8 cellular contexts compared by ENCODE assay signal in genomic region chr14:94132285-94132887, GRCh38. TPM values are rescaled to one million over a fixed set of nuclear protein-coding genes. Genes with fewer than 3 reads are reported as not detected.
DNase-seq lines count a peak whose midpoint lies in the region; ATAC-seq and TF ChIP-seq lines count a peak whose summit lies in the region.

No MANE protein-coding gene starts in this region.

- no peak for ATAC-seq in GM21526 (IDR thresholded peaks at IDR 0.05; ENCODE audit: low FRiP score, unreplicated experiment)

- H3K4me1 ChIP-seq in GM23248 (ENCODE audit: insufficient read depth) = peaks cover 5% of the 10 kb centered on the region; the same call in 1 of the 2 replicates
- no peaks in the 10 kb centered on the region for H3K4me1 ChIP-seq in mesendoderm (ENCODE audit: control insufficient read depth, low read depth, low read length)

- WGBS in GM23248 (ENCODE audit: low coverage in 1 of 2, low lambda C conversion rate in 2 of 2, missing lambda C conversion rate in 2 of 2), 2 experiments = 48 to 53% methylated on average over 4 of the region's 4 CpGs
- WGBS in mesendoderm (ENCODE audit: extremely low coverage, insufficient coverage, low lambda C conversion rate) = no CpG with 5 or more reads among the region's 4 CpGs

- no peak overlapping the region for H4K5ac ChIP-seq in mesendoderm (ENCODE audit: low read length)

- no peak overlapping the region for H2BK5ac ChIP-seq in mesendoderm (ENCODE audit: low read length)

- H3K4me2 ChIP-seq in GM23248 (ENCODE audit: unreplicated experiment) (no peak overlapping the region), mesendoderm (ENCODE audit: low read length) (no peak overlapping the region)

- no peak overlapping the region for H3K23ac ChIP-seq in mesendoderm (ENCODE audit: low read length)

- peak; percentile 71 for DNase-seq in COLO668 (lab: John Stamatoyannopoulos, UW; ENCODE audit: unreplicated experiment)
- peak; percentile 83 for DNase-seq in GM23248
- DNase-seq in NCI-H2196 treated with DMSO at 0.1 percent for 48 hours (lab: John Stamatoyannopoulos, UW; ENCODE audit: unreplicated experiment) = peak; percentile 24
- peak; percentile 36 for DNase-seq in coronary artery (ENCODE audit: low spot score)
- peak; percentile 78 for DNase-seq in mesendoderm
- DNase-seq in substantia nigra (lab: John Stamatoyannopoulos, UW) = peak in 31 of 49 donors; percentile 7 to 70 (median 36)

- peaks cover 6% of the 10 kb centered on the region; the same call in 1 of the 2 replicates for H3K79me2 ChIP-seq in GM23248 (ENCODE audit: insufficient read depth)
- H3K79me2 ChIP-seq in mesendoderm (ENCODE audit: control insufficient read depth, insufficient read depth, low read length) = no peaks in the 10 kb centered on the region

- TF ChIP-seq CTCF in VCaP (conservative IDR thresholded peaks at IDR 0.05) (peak; percentile 85), coronary artery (IDR thresholded peaks at IDR 0.05) (peak; percentile 63)

- no peak overlapping the region for H3K56ac ChIP-seq in mesendoderm (ENCODE audit: low read length)

- H3K9me3 ChIP-seq in GM23248 (ENCODE audit: low read depth) = no peaks in the 10 kb centered on the region

- H3K27ac ChIP-seq in GM23248 (no peak overlapping the region), VCaP (no peak overlapping the region), coronary artery (no peak overlapping the region), mesendoderm (ENCODE audit: low read depth, low read length) (no peak overlapping the region), substantia nigra (ENCODE audit: low read depth, low read length, poor library complexity, severe bottlenecking) (no peak overlapping the region)

- H3K4me3 ChIP-seq in GM23248 (no peak overlapping the region), coronary artery (no peak overlapping the region), mesendoderm (ENCODE audit: low read length) (no peak overlapping the region)

- H3K27me3 ChIP-seq in GM23248 (replicated peaks; ENCODE audit: insufficient read depth) = no peaks in the 10 kb centered on the region
- H3K27me3 ChIP-seq in mesendoderm (ENCODE audit: insufficient read depth, low read length, poor library complexity) = no peaks in the 10 kb centered on the region

- no peaks in the 10 kb centered on the region for H3K9me2 ChIP-seq in GM23248 (ENCODE audit: insufficient read depth)

- H3K79me1 ChIP-seq in mesendoderm (ENCODE audit: low read length) = no peaks in the 10 kb centered on the region

- no peaks in the 10 kb centered on the region for H4K20me1 ChIP-seq in GM23248 (ENCODE audit: insufficient read depth)

- H3K18ac ChIP-seq in mesendoderm (ENCODE audit: low read length) = no peak overlapping the region

- no peak overlapping the region for H3K4ac ChIP-seq in mesendoderm (ENCODE audit: low read depth, low read length)

- no peaks in the 10 kb centered on the region for H3K36me3 ChIP-seq in GM23248 (ENCODE audit: low read depth)
- H3K36me3 ChIP-seq in mesendoderm (ENCODE audit: control insufficient read depth, insufficient read depth, low read length) = no peaks in the 10 kb centered on the region

- H3K9ac ChIP-seq in GM23248 (no peak overlapping the region), mesendoderm (ENCODE audit: low read length) (no peak overlapping the region)

- in situ Hi-C loops in GM23248 (cut with MboI) = loop anchor here (10.0 to 25.0 kb wide), 2 partner anchors 198 to 470 kb away; no protein-coding TSS in a partner anchor

- H2AK5ac ChIP-seq in mesendoderm (ENCODE audit: low read length) = no peak overlapping the region

- no peak overlapping the region for H2BK120ac ChIP-seq in mesendoderm (ENCODE audit: low read depth, low read length)

- no peak overlapping the region for H2AFZ ChIP-seq in GM23248

- H4K8ac ChIP-seq in mesendoderm (ENCODE audit: low read depth, low read length) = no peak overlapping the region

- peaks cover 6% of the 10 kb centered on the region; the same call in 1 of the 2 replicates for H3F3A ChIP-seq in GM23248 (ENCODE audit: insufficient read depth)

- no peak overlapping the region for H2BK15ac ChIP-seq in mesendoderm (replicated peaks; ENCODE audit: low read depth)

RNA-seq across cellular contexts. Expression of gene IFI27L2, which starts 3.0 kb away (rescaled TPM):
- 61.7 and 95.3 TPM in 2 replicates for total RNA-seq in GM23248 (2014; rRNA removed; shearing (Covaris generic))
- 161 and 170 TPM in 2 replicates for polyA plus RNA-seq in GM23248 (2016; fragmentation: Nextera tagmentation; extraction: Ambion mirVana)
- polyA plus RNA-seq in mesendoderm (2013, experiment 1 of 2) = 10.3 TPM
- polyA plus RNA-seq in mesendoderm (2013, experiment 2 of 2) = 11.9 TPM

RNA-seq across cellular contexts. Expression of gene IFI27, which starts 21.9 kb away (rescaled TPM):
- total RNA-seq in GM23248 (2014; rRNA removed; shearing (Covaris generic)) = not detected in 2 replicates
- polyA plus RNA-seq in GM23248 (2016; fragmentation: Nextera tagmentation; extraction: Ambion mirVana) = not detected in 2 replicates
- polyA plus RNA-seq in mesendoderm (2013, experiment 1 of 2) = 0.67 TPM
- 0.64 TPM for polyA plus RNA-seq in mesendoderm (2013, experiment 2 of 2)

RNA-seq across cellular contexts. Expression of gene PPP4R4, which starts 41.7 kb away (rescaled TPM):
- total RNA-seq in GM23248 (2014; rRNA removed; shearing (Covaris generic)) = under 0.01 and 0.22 TPM in 2 replicates
- 0.11 TPM in 2 replicates for polyA plus RNA-seq in GM23248 (2016; fragmentation: Nextera tagmentation; extraction: Ambion mirVana)
- polyA plus RNA-seq in mesendoderm (2013, experiment 1 of 2) = 2.1 TPM
- polyA plus RNA-seq in mesendoderm (2013, experiment 2 of 2) = 1.8 TPM

RNA-seq across cellular contexts. Expression of gene IFI27L1, which starts 51.3 kb away (rescaled TPM):
- 13.5 and 14.2 TPM in 2 replicates for total RNA-seq in GM23248 (2014; rRNA removed; shearing (Covaris generic))
- polyA plus RNA-seq in GM23248 (2016; fragmentation: Nextera tagmentation; extraction: Ambion mirVana) = 31.8 and 32.6 TPM in 2 replicates
- polyA plus RNA-seq in mesendoderm (2013, experiment 1 of 2) = 14.1 TPM
- 14.6 TPM for polyA plus RNA-seq in mesendoderm (2013, experiment 2 of 2)

RNA-seq across cellular contexts. Expression of gene DDX24, which starts 51.4 kb away (rescaled TPM):
- 123 and 125 TPM in 2 replicates for total RNA-seq in GM23248 (2014; rRNA removed; shearing (Covaris generic))
- polyA plus RNA-seq in GM23248 (2016; fragmentation: Nextera tagmentation; extraction: Ambion mirVana) = 143 and 149 TPM in 2 replicates
- polyA plus RNA-seq in mesendoderm (2013, experiment 1 of 2) = 181 TPM
- polyA plus RNA-seq in mesendoderm (2013, experiment 2 of 2) = 186 TPM

Comparison
In these comparisons a context has a peak if more than half of its experiments do, and no peak if none do; other contexts are left out.
1. DNase-seq: peak in every context shown above with its lines; median percentile 83 in GM23248; 78 in mesendoderm; 71 in COLO668; 36 in coronary artery; 36 in substantia nigra; 24 in NCI-H2196 treated with DMSO at 0.1 percent for 48 hours.